ENCODE assay signal across 2 cellular contexts in genomic region chr1:54610048-54610447, GRCh38.
A peak's percentile ranks its signal among the peaks of the same experiment; 100 is the strongest.
TF ChIP-seq lines count a peak whose summit lies in the region.

No MANE protein-coding gene starts in this region.

TF ChIP-seq in HepG2, 621 proteins besides CTCF, POLR2A, EP300 and RAD21:
- no peak for TF ChIP-seq ZSCAN12 (CRISPR knock-in tag; IDR thresholded peaks at IDR 0.05)
- TF ChIP-seq TMF1 (CRISPR knock-in tag; IDR thresholded peaks at IDR 0.05; ENCODE audit: low read depth) = no peak
- peak; percentile 54; the same call in 1 of the 2 replicates for TF ChIP-seq RFX1 (IDR thresholded peaks at IDR 0.05)
- no peak for TF ChIP-seq CC2D1A (CRISPR knock-in tag; IDR thresholded peaks at IDR 0.05)

TF ChIP-seq in GM12878, 131 proteins besides CTCF, POLR2A, EP300 and RAD21:
- no peak for TF ChIP-seq PAX5 (IDR thresholded peaks at IDR 0.05; ENCODE audit: borderline replicate concordance, low read depth, low read length)
- TF ChIP-seq ZNF592 (IDR thresholded peaks at IDR 0.05) = no peak
- TF ChIP-seq ASH2L (IDR thresholded peaks at IDR 0.05; ENCODE audit: borderline replicate concordance, low read depth) = no peak
- no peak for TF ChIP-seq BHLHE40 (IDR thresholded peaks at IDR 0.05; ENCODE audit: borderline replicate concordance in 1 of 2, low read depth in 2 of 2, low read length in 1 of 2)
- TF ChIP-seq POLR2AphosphoS2 (IDR thresholded peaks at IDR 0.05; ENCODE audit: low read depth, low read length) = no peak
- no peak for TF ChIP-seq SUZ12 (IDR thresholded peaks at IDR 0.05; ENCODE audit: unreplicated experiment)
- TF ChIP-seq BMI1 (IDR thresholded peaks at IDR 0.05; ENCODE audit: borderline replicate concordance) = 0 out of 2 replicates have a peak, but pooled peaks have one; percentile 33
TF ChIP-seq in GM12878: peak in this region for 1.
